26 cellular contexts compared by ENCODE assay signal in the genomic region with DNA sequence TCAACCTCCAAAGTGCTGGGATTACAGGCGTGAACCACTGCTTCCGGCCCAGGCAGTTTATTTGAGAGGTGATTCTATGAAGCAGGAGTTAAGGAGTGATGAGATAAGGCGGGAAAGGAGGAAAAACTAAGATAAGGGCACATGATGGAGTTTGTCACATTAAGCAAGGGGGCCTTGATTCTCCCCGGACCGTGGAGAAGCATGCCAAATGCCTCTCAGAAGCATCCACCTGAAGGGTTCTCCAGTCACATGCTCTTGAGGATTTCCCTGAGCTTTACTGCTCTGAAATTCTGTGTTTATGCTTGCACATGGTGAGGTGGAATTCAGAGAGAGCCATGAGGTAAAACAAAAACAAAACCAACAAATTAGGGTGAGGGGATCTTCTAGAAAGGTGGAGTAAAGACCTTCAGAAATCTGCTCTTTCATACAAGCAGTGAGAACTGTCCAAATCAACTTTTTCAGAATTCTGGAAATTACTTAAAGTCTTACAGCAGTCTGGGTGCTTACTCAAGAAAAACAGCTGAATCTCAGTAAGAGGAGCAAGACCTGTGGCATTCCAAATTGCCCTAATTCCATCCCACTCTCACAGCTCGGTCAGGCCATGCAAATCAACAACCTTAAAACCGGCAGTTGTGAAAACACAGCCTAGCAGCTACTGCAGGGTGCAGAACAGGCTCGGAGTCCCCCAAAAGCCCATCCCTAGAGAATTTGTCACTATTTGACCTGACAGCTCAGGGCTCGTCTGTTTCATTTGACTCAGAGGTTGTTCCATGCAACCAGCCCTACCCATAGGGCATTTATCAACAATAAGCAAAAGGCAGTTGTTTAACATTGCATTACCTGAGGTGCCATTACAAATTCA.
DNase-seq lines count a peak whose midpoint lies in the region; ATAC-seq, FAIRE-seq and TF ChIP-seq lines count a peak whose summit lies in the region.
"Had no signal": no experiment of that assay in that cellular context is flagged by ENCODE, and none has a peak within 500 bp of the region (broad histone marks: within the 10 kb centered on the region; RNA-seq: fewer than 3 reads in every experiment).

No MANE protein-coding gene starts in this region.

- CTCF ChIA-PET in CD4-positive, alpha-beta T cell (lab: Charles Lee), result interaction anchor here (1.1 to 1.6 kb wide), 2 partner anchors 17 to 94 kb away, joined by 3 read pairs; no protein-coding TSS in a partner anchor

- H3K9ac ChIP-seq in KMS-11, result peak overlapping the region; percentile 50; the same call in 1 of the 2 replicates

- peak overlapping the region; percentile 59 for H3K27ac Mint-ChIP-seq in CD4-positive, alpha-beta T cell
- H3K27ac Mint-ChIP-seq: activated CD4-positive, alpha-beta memory T cell treated with anti-CD3 and anti-CD28 coated beads for 36 hours; T-helper 17 cell had no signal

- H3K36me3 ChIP-seq in KMS-11 (ENCODE audit: insufficient read depth), result no peaks in the 10 kb centered on the region
- H3K36me3 ChIP-seq: vagina had no signal

- no peaks in the 10 kb centered on the region for H3K27me3 ChIP-seq in CD4-positive, alpha-beta T cell (ENCODE audit: control insufficient read depth, insufficient read depth, low read length)
- H3K27me3 ChIP-seq in KMS-11 (ENCODE audit: insufficient read depth, low read depth), result no peaks in the 10 kb centered on the region
- H3K27me3 ChIP-seq: vagina had no signal

- no peaks in the 10 kb centered on the region for H3K79me2 ChIP-seq in KMS-11 (ENCODE audit: insufficient read depth, low read depth)

- peak overlapping the region; percentile 98 for H3K4me2 ChIP-seq in KMS-11

- H3K4me3 ChIP-seq in KMS-11 (IDR thresholded peaks at IDR 0.05; ENCODE audit: insufficient read depth, low read depth, low read length), result no peak overlapping the region
- no peak overlapping the region for H3K4me3 ChIP-seq in epithelial cell of esophagus (ENCODE audit: low read length)
- H3K4me3 ChIP-seq: lung, vagina had no signal

- TF ChIP-seq CTCF in CD4-positive, alpha-beta T cell (IDR thresholded peaks at IDR 0.05), result no peak
- no peak for TF ChIP-seq CTCF in KMS-11 (conservative IDR thresholded peaks at IDR 0.05; ENCODE audit: low read depth, low read length)
- no peak for TF ChIP-seq CTCF in epithelial cell of esophagus (IDR thresholded peaks at IDR 0.05; ENCODE audit: insufficient read depth, low read depth, low read length, missing control alignments)

- no peak overlapping the region for H3K27ac ChIP-seq in CD4-positive, alpha-beta T cell (ENCODE audit: low read depth, low read length)
- H3K27ac ChIP-seq in KMS-11, result peak overlapping the region; percentile 91
- H3K27ac ChIP-seq: vagina, VCaP had no signal

- H3K4me1 ChIP-seq in KMS-11 (ENCODE audit: low read depth, poor library complexity, severe bottlenecking), result peaks cover 82% of the 10 kb centered on the region
- H3K4me1 ChIP-seq: vagina had no signal

- peaks cover 4% of the 10 kb centered on the region for H3K9me3 ChIP-seq in CD4-positive, alpha-beta T cell (ENCODE audit: control insufficient read depth, low read length)
- H3K9me3 ChIP-seq: vagina had no signal

- intact Hi-C loops in CD4-positive, alpha-beta T cell (cut with DNase I, micrococcal nuclease), result no loop called here

- FAIRE-seq in GM19239 (lab: Jason Lieb, UNC), result peak; percentile 66
- FAIRE-seq: D721Med, frontal cortex, keratinocyte had no signal

- no peak for ATAC-seq in CD4-positive, alpha-beta T cell (ENCODE audit: poor library complexity)
- ATAC-seq in HG02759 (IDR thresholded peaks at IDR 0.05; ENCODE audit: unreplicated experiment), result no peak
- ATAC-seq: T-helper 17 cell had no signal

- H2AFZ ChIP-seq in KMS-11 (ENCODE audit: low read depth), result peak overlapping the region; percentile 36; the same call in 1 of the 2 replicates

- POLR2A ChIA-PET in CD4-positive, alpha-beta T cell (lab: Charles Lee), result interaction anchor here (0.7 to 1.7 kb wide), 2 partner anchors 58 to 79 kb away, joined by 3 to 5 read pairs; no protein-coding TSS in a partner anchor

- no peak overlapping the region for H3K4me3 Mint-ChIP-seq in CD4-positive, alpha-beta T cell
- H3K4me3 Mint-ChIP-seq: activated CD4-positive, alpha-beta memory T cell treated with anti-CD3 and anti-CD28 coated beads for 36 hours; T-helper 17 cell had no signal

- H3K27me3 Mint-ChIP-seq in CD4-positive, alpha-beta T cell, result no peaks in the 10 kb centered on the region
- H3K27me3 Mint-ChIP-seq: activated CD4-positive, alpha-beta memory T cell treated with anti-CD3 and anti-CD28 coated beads for 36 hours; T-helper 17 cell had no signal

- H3K36me3 Mint-ChIP-seq in CD4-positive, alpha-beta T cell (ENCODE audit: low read depth), result peaks cover 5% of the 10 kb centered on the region

- peaks cover 6% of the 10 kb centered on the region for H3K9me3 Mint-ChIP-seq in CD4-positive, alpha-beta T cell

- peaks cover 35% of the 10 kb centered on the region for H3K4me1 Mint-ChIP-seq in CD4-positive, alpha-beta T cell (ENCODE audit: low read depth)

- no peaks in the 10 kb centered on the region for H4K20me1 ChIP-seq in KMS-11 (ENCODE audit: insufficient read depth)

- no peak for DNase-seq in CD4-positive, alpha-beta T cell
- DNase-seq in GM19239 (ENCODE audit: insufficient read length, low spot score) (no peak), epithelial cell of esophagus (ENCODE audit: low read depth) (peak; percentile 32), GM19240 (ENCODE audit: insufficient read length, low spot score) (no peak), HT-29 (ENCODE audit: low spot score) (no peak)
- DNase-seq in activated CD4-positive, CD25-positive, alpha-beta regulatory T cell treated with anti-CD3 and anti-CD28 coated beads, Interleukin-2, amount 50 U/mL, for 72 hours, result no peak
- DNase-seq: ACHN; activated CD4-positive, alpha-beta memory T cell treated with anti-CD3 and anti-CD28 coated beads for 36 hours; activated naive CD4-positive, alpha-beta T cell treated with Interleukin-2 at 50 U/mL for 16 hours; aorta; C1 segment of cervical spinal cord; central memory CD4-positive, alpha-beta T cell; hypothalamus; NCI-H1048; NCI-H1930; NCI-H345; nucleus accumbens; T-helper 17 cell had no signal
